Comparison of ENCODE assay signal across 2 cellular contexts in genomic region chr9:89226076-89226475, GRCh38.
TF ChIP-seq lines count a peak whose summit lies in the region.

No MANE protein-coding gene starts in this region.

TF ChIP-seq in IMR-90, 13 proteins besides CTCF, POLR2A, EP300 and RAD21:
- no peak for TF ChIP-seq MXI1 (IDR thresholded peaks at IDR 0.05; ENCODE audit: borderline replicate concordance, low read depth, low read length)
- no peak for TF ChIP-seq FOS (IDR thresholded peaks at IDR 0.05; ENCODE audit: low read depth, low read length)
- no peak for TF ChIP-seq MAZ (IDR thresholded peaks at IDR 0.05; ENCODE audit: borderline replicate concordance, low read depth, low read length)
- no peak for TF ChIP-seq USF2 (IDR thresholded peaks at IDR 0.05; ENCODE audit: low read depth, low read length)
- no peak for TF ChIP-seq MAFK (IDR thresholded peaks at IDR 0.05; ENCODE audit: low read depth, low read length)
- no peak for TF ChIP-seq RCOR1 (IDR thresholded peaks at IDR 0.05; ENCODE audit: insufficient replicate concordance, low read length)
- no peak for TF ChIP-seq CEBPB (IDR thresholded peaks at IDR 0.05; ENCODE audit: low read depth, low read length)
- TF ChIP-seq CHD1 (IDR thresholded peaks at IDR 0.05; ENCODE audit: low read depth, low read length): no peak
- TF ChIP-seq BHLHE40 (IDR thresholded peaks at IDR 0.05; ENCODE audit: low read depth, low read length): no peak
- TF ChIP-seq SMC3 (IDR thresholded peaks at IDR 0.05; ENCODE audit: low read depth, low read length): no peak
- TF ChIP-seq NFE2L2 (IDR thresholded peaks at IDR 0.05; ENCODE audit: low read depth, low read length): no peak
- no peak for TF ChIP-seq ELK1 (IDR thresholded peaks at IDR 0.05; ENCODE audit: borderline replicate concordance, low read depth, low read length)
- TF ChIP-seq RFX5 (IDR thresholded peaks at IDR 0.05; ENCODE audit: low read depth, low read length): no peak
TF ChIP-seq in IMR-90: peak in this region for 0.

TF ChIP-seq in K562, 482 proteins besides CTCF, POLR2A, EP300 and RAD21:
- no peak for TF ChIP-seq POLR2G (IDR thresholded peaks at IDR 0.05; ENCODE audit: low read depth, low read length)
- peak; percentile 38; the same call in 1 of the 2 replicates for TF ChIP-seq RFX1 (IDR thresholded peaks at IDR 0.05)
TF ChIP-seq in K562: peak in this region for 1.
